Comparison of ENCODE assay signal across 8 cellular contexts in the genomic region with DNA sequence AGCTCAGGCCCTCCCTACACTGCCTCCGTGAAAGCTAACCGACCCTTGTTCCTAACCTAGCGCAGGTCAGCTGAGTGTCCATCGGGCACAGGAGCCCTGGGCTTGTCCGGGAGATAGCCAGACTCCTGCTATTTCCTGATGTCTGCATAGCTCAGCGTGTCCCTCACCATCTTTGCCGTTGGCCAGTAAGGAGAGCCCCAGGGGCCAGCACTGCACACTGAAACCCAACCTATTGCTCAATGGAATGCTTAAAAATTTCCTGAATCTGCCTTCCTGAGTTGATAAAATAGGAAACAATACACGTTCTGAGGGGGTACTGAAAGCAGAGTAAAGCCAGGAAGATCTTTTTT. TPM values are rescaled to one million over a fixed set of nuclear protein-coding genes. Genes with fewer than 3 reads are reported as not detected.
DNase-seq lines count a peak whose midpoint lies in the region; ATAC-seq and TF ChIP-seq lines count a peak whose summit lies in the region.

No MANE protein-coding gene starts in this region.

- DNase-seq in GF-D8 (lab: John Stamatoyannopoulos, UW): peak; percentile 84
- DNase-seq in SJCRH30: peak; percentile 42 to 58
- DNase-seq in epithelial cell of proximal tubule (ENCODE audit: low read depth): no peak
- no peak for DNase-seq in retinal pigment epithelial cell (ENCODE audit: low read depth)
- no peak for DNase-seq in SIG-M5 treated with dmso at 0.1 percent for 504 hours (lab: John Stamatoyannopoulos, UW; ENCODE audit: unreplicated experiment)
- no peak for DNase-seq in NCI-H748 treated with DMSO at 0.1 percent for 48 hours (lab: John Stamatoyannopoulos, UW)
- DNase-seq in NCI-H345 (lab: John Stamatoyannopoulos, UW): no peak

- H3K27ac ChIP-seq in SJCRH30: peak overlapping the region; percentile 80

- H3K4me1 ChIP-seq in SJCRH30: peaks cover 19% of the 10 kb centered on the region

- H3K4me3 ChIP-seq in SJCRH30: peak overlapping the region; percentile 65
- peak overlapping the region; percentile 45 for H3K4me3 ChIP-seq in epithelial cell of proximal tubule (ENCODE audit: low read depth, low read length)
- peak overlapping the region; percentile 53 for H3K4me3 ChIP-seq in retinal pigment epithelial cell (ENCODE audit: low read length)

- peaks cover 31% of the 10 kb centered on the region for H3K36me3 ChIP-seq in SJCRH30

- TF ChIP-seq CTCF in epithelial cell of proximal tubule (conservative IDR thresholded peaks at IDR 0.05; ENCODE audit: low read depth, low read length) (no peak), retinal pigment epithelial cell (conservative IDR thresholded peaks at IDR 0.05; ENCODE audit: low read depth, low read length) (no peak)

- no peaks in the 10 kb centered on the region for H3K9me3 ChIP-seq in SJCRH30 (replicated peaks)

- ATAC-seq in GM21390 (IDR thresholded peaks at IDR 0.05; ENCODE audit: unreplicated experiment): no peak

- H3K27me3 ChIP-seq in SJCRH30: no peaks in the 10 kb centered on the region

RNA-seq across cellular contexts. Expression of a gene that starts 2.2 kb away (rescaled TPM):
- total RNA-seq in SJCRH30 (2014; rRNA removed; shearing (Covaris generic)): 21.7 and 23.7 TPM in 2 replicates
- 11.3 and 13.7 TPM in 2 replicates for total RNA-seq in epithelial cell of proximal tubule

Comparison
In these comparisons a context has a peak if more than half of its experiments do, and no peak if none do; other contexts are left out.
1. DNase-seq: peak in GF-D8 (single experiment) and SJCRH30 (2 of 2); none in epithelial cell of proximal tubule (single experiment), retinal pigment epithelial cell (single experiment), SIG-M5 treated with dmso at 0.1 percent for 504 hours (single experiment), NCI-H748 treated with DMSO at 0.1 percent for 48 hours (single experiment) and NCI-H345 (single experiment).
2. Peak in every context shown above with its lines, with median percentiles within 50 percentile points of each other: H3K4me3 ChIP-seq.